Comparison of ENCODE assay signal across 4 cellular contexts in the genomic region with DNA sequence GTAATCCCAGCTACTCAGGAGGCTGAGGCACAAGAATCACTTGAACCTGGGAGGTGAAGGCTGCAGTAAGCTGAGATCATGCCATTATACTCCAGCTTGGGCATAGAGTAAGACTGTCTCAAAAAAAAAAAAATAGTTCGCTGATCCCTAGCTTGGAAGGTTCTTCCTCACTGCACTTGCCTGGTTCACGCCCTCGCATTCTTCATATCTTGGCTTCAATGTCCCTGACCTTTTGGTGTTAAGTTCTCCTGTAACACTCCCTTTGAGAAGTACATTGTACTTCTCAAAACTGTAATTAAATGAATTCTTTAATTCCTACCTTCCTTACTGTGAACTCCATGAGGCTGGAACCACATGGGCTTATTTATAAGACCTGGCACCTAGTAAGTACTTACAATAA.
TF ChIP-seq lines count a peak whose summit lies in the region.

No MANE protein-coding gene starts in this region.

TF ChIP-seq in Ishikawa, 13 proteins besides CTCF, POLR2A, EP300 and RAD21:
- TF ChIP-seq, protein P1, sequence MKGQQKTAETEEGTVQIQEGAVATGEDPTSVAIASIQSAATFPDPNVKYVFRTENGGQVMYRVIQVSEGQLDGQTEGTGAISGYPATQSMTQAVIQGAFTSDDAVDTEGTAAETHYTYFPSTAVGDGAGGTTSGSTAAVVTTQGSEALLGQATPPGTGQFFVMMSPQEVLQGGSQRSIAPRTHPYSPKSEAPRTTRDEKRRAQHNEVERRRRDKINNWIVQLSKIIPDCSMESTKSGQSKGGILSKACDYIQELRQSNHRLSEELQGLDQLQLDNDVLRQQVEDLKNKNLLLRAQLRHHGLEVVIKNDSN (IDR thresholded peaks at IDR 0.05), result no peak; the same call in 1 of the 2 replicates
- peak; percentile 83 for TF ChIP-seq NFIC (IDR thresholded peaks at IDR 0.05)
- TF ChIP-seq CREB1 (IDR thresholded peaks at IDR 0.05; ENCODE audit: low read depth), result no peak
- peak; percentile 88 for TF ChIP-seq TEAD4 (IDR thresholded peaks at IDR 0.05)
- peak; percentile 74 for TF ChIP-seq EGR1 (IDR thresholded peaks at IDR 0.05)
- TF ChIP-seq MAX (IDR thresholded peaks at IDR 0.05), result peak; percentile 64
- no peak for TF ChIP-seq YY1 (IDR thresholded peaks at IDR 0.05; ENCODE audit: low read depth)
- peak; percentile 78 for TF ChIP-seq TCF12 (IDR thresholded peaks at IDR 0.05; ENCODE audit: low read depth)
- TF ChIP-seq TAF1 (IDR thresholded peaks at IDR 0.05; ENCODE audit: low read depth), result no peak
- TF ChIP-seq ZBTB7A (IDR thresholded peaks at IDR 0.05; ENCODE audit: low read depth), result no peak
- TF ChIP-seq FOXM1 (IDR thresholded peaks at IDR 0.05; ENCODE audit: borderline replicate concordance, low read depth), result peak; percentile 60; the same call in 1 of the 2 replicates
- no peak for TF ChIP-seq CEBPB (IDR thresholded peaks at IDR 0.05)

TF ChIP-seq in HepG2, 621 proteins besides CTCF, POLR2A, EP300 and RAD21 (continues in another document):
- TF ChIP-seq SKI (IDR thresholded peaks at IDR 0.05; ENCODE audit: partially characterized antibody) (no peak), PCBP2 (optimal IDR thresholded peaks at IDR 0.05; ENCODE audit: low read depth, low read length, poor library complexity, severe bottlenecking) (no peak), ZBTB7A (CRISPR knock-in tag; IDR thresholded peaks at IDR 0.05) (no peak), SATB2 (CRISPR knock-in tag; IDR thresholded peaks at IDR 0.05) (no peak)

TF ChIP-seq in SK-N-SH treated with all-trans-retinoic acid at 6 μM for 48 hours, 23 proteins besides CTCF, POLR2A, EP300 and RAD21:
- TF ChIP-seq CREB5 (CRISPR knock-in tag; IDR thresholded peaks at IDR 0.05; ENCODE audit: low read depth), result no peak
- TF ChIP-seq ZC3H10 (CRISPR knock-in tag; IDR thresholded peaks at IDR 0.05), result no peak
TF ChIP-seq in SK-N-SH treated with all-trans-retinoic acid at 6 μM for 48 hours: peak in this region for 0.

TF ChIP-seq in HEK293T, 16 proteins besides CTCF, POLR2A, EP300 and RAD21:
- TF ChIP-seq NFRKB (IDR thresholded peaks at IDR 0.05) (no peak), BHLHE40 (IDR thresholded peaks at IDR 0.05; ENCODE audit: borderline replicate concordance) (no peak), ELF4 (IDR thresholded peaks at IDR 0.05) (no peak), SP1 (IDR thresholded peaks at IDR 0.05) (no peak), SUZ12 (IDR thresholded peaks at IDR 0.05) (no peak), CTBP1 (IDR thresholded peaks at IDR 0.05; ENCODE audit: borderline replicate concordance) (no peak), FOXM1 (IDR thresholded peaks at IDR 0.05; ENCODE audit: borderline replicate concordance) (no peak), L3MBTL2 (conservative IDR thresholded peaks at IDR 0.05) (no peak), ARNT (IDR thresholded peaks at IDR 0.05) (no peak), TARDBP (IDR thresholded peaks at IDR 0.05) (no peak)
TF ChIP-seq in HEK293T: peak in this region for 0.
